Comparison of ENCODE assay signal across 18 cellular contexts in the genomic region with DNA sequence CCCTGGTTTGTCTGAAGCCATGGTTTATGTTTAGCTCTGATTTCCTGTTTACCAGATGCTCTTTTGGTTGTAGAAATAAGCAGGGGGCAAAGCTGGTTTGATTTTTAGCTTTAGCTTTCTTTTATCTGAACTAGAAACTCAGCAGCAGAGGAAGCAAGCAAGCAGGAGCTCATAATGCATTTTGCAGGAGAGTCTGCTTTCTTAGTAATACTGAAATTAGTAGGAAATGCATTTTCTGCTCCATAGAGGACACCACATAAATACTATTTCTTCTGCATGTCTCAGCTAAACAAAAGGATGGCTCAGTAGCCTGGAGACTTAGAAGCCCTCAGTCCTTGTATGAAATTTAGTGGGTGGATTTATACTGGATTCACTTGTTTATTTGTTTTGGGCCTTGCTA. TPM values are rescaled to one million over a fixed set of nuclear protein-coding genes. Genes with fewer than 3 reads are reported as not detected.
DNase-seq lines count a peak whose midpoint lies in the region; ATAC-seq and TF ChIP-seq lines count a peak whose summit lies in the region.
"Had no signal": no experiment of that assay in that cellular context is flagged by ENCODE, and none has a peak within 500 bp of the region (broad histone marks: within the 10 kb centered on the region; RNA-seq: fewer than 3 reads in every experiment).

No MANE protein-coding gene starts in this region.

- H3K4me1 Mint-ChIP-seq in activated T-cell treated with anti-CD3 and anti-CD28 coated beads, Interleukin-2, amount 50 U/mL, for 24 hours (ENCODE audit: low read depth): peaks cover 82% of the 10 kb centered on the region
- H3K4me1 Mint-ChIP-seq in CD4-positive, alpha-beta T cell (ENCODE audit: low read depth): peaks cover 83% of the 10 kb centered on the region
- peaks cover 64% of the 10 kb centered on the region for H3K4me1 Mint-ChIP-seq in T-helper 2 cell treated with Interferon-gamma antibody and Interleukin-4, amounts not matched to agents 5 μg/mL and 100 μg/mL, for 36 hours (ENCODE audit: low read depth)
- peaks cover 48 to 84% of the 10 kb centered on the region in 2 donors for H3K4me1 Mint-ChIP-seq in stimulated activated naive B cell treated with anti-CD40 and anti-IgM and Interleukin-4, amounts not matched to agents 10 μg/mL and 1 μg/mL and 100 μg/mL, for 72 hours
- H3K4me1 Mint-ChIP-seq: GM23338 had no signal

- H3K27ac Mint-ChIP-seq in activated T-cell treated with anti-CD3 and anti-CD28 coated beads, Interleukin-2, amount 50 U/mL, for 24 hours: peak overlapping the region; percentile 34
- peak overlapping the region; percentile 87 for H3K27ac Mint-ChIP-seq in CD4-positive, alpha-beta T cell
- H3K27ac Mint-ChIP-seq in T-helper 2 cell treated with Interferon-gamma antibody and Interleukin-4, amounts not matched to agents 5 μg/mL and 100 μg/mL, for 36 hours: no peak overlapping the region
- H3K27ac Mint-ChIP-seq in stimulated activated naive B cell treated with anti-CD40 and anti-IgM and Interleukin-4, amounts not matched to agents 10 μg/mL and 1 μg/mL and 100 μg/mL, for 72 hours: peak overlapping the region; percentile 73
- H3K27ac Mint-ChIP-seq: GM23338 had no signal

- no peaks in the 10 kb centered on the region for H3K27me3 Mint-ChIP-seq in activated T-cell treated with anti-CD3 and anti-CD28 coated beads, Interleukin-2, amount 50 U/mL, for 24 hours
- H3K27me3 Mint-ChIP-seq in CD4-positive, alpha-beta T cell: no peaks in the 10 kb centered on the region
- no peaks in the 10 kb centered on the region for H3K27me3 Mint-ChIP-seq in T-helper 2 cell treated with Interferon-gamma antibody and Interleukin-4, amounts not matched to agents 5 μg/mL and 100 μg/mL, for 36 hours (ENCODE audit: low read depth)
- H3K27me3 Mint-ChIP-seq in stimulated activated naive B cell treated with anti-CD40 and anti-IgM and Interleukin-4, amounts not matched to agents 10 μg/mL and 1 μg/mL and 100 μg/mL, for 72 hours: no peaks in the 10 kb centered on the region

- no peaks in the 10 kb centered on the region for H3K9me3 Mint-ChIP-seq in activated T-cell treated with anti-CD3 and anti-CD28 coated beads, Interleukin-2, amount 50 U/mL, for 24 hours
- no peaks in the 10 kb centered on the region for H3K9me3 Mint-ChIP-seq in CD4-positive, alpha-beta T cell
- no peaks in the 10 kb centered on the region for H3K9me3 Mint-ChIP-seq in T-helper 2 cell treated with Interferon-gamma antibody and Interleukin-4, amounts not matched to agents 5 μg/mL and 100 μg/mL, for 36 hours
- H3K9me3 Mint-ChIP-seq in stimulated activated naive B cell treated with anti-CD40 and anti-IgM and Interleukin-4, amounts not matched to agents 10 μg/mL and 1 μg/mL and 100 μg/mL, for 72 hours: no peaks in the 10 kb centered on the region
- H3K9me3 Mint-ChIP-seq: GM23338 had no signal

- H3K36me3 Mint-ChIP-seq in activated T-cell treated with anti-CD3 and anti-CD28 coated beads, Interleukin-2, amount 50 U/mL, for 24 hours (ENCODE audit: low read depth): peaks cover 90% of the 10 kb centered on the region
- H3K36me3 Mint-ChIP-seq in CD4-positive, alpha-beta T cell (ENCODE audit: low read depth): peaks cover 81% of the 10 kb centered on the region
- peaks cover 55% of the 10 kb centered on the region for H3K36me3 Mint-ChIP-seq in T-helper 2 cell treated with Interferon-gamma antibody and Interleukin-4, amounts not matched to agents 5 μg/mL and 100 μg/mL, for 36 hours (ENCODE audit: low read depth)
- peaks cover 41 to 56% of the 10 kb centered on the region in 2 donors for H3K36me3 Mint-ChIP-seq in stimulated activated naive B cell treated with anti-CD40 and anti-IgM and Interleukin-4, amounts not matched to agents 10 μg/mL and 1 μg/mL and 100 μg/mL, for 72 hours

- H3K27me3 ChIP-seq in CD4-positive, alpha-beta T cell (ENCODE audit: control insufficient read depth, insufficient read depth, low read length): no peaks in the 10 kb centered on the region
- H3K27me3 ChIP-seq: BLaER1, MG63 had no signal

- POLR2A ChIA-PET in CD4-positive, alpha-beta T cell (lab: Charles Lee): interaction anchor here (1.2 to 2.6 kb wide), 4 partner anchors 21 to 38 kb away, joined by 3 to 15 read pairs (median 9); partner anchors contain the start of genes DGUOK and TET3

- no peak overlapping the region for H3K27ac ChIP-seq in CD4-positive, alpha-beta T cell (ENCODE audit: low read depth, low read length)
- H3K27ac ChIP-seq: A549, BLaER1 had no signal

- no peak for TF ChIP-seq CTCF in CD4-positive, alpha-beta T cell (IDR thresholded peaks at IDR 0.05)

- H3K4me3 Mint-ChIP-seq in activated T-cell treated with anti-CD3 and anti-CD28 coated beads, Interleukin-2, amount 50 U/mL, for 24 hours: no peak overlapping the region
- peak overlapping the region; percentile 23 for H3K4me3 Mint-ChIP-seq in CD4-positive, alpha-beta T cell
- peak overlapping the region; percentile 17 for H3K4me3 Mint-ChIP-seq in T-helper 2 cell treated with Interferon-gamma antibody and Interleukin-4, amounts not matched to agents 5 μg/mL and 100 μg/mL, for 36 hours
- H3K4me3 Mint-ChIP-seq in stimulated activated naive B cell treated with anti-CD40 and anti-IgM and Interleukin-4, amounts not matched to agents 10 μg/mL and 1 μg/mL and 100 μg/mL, for 72 hours: peak overlapping the region; percentile 32 to 65
- H3K4me3 Mint-ChIP-seq: GM23338 had no signal

- ATAC-seq in CD4-positive, alpha-beta T cell (ENCODE audit: poor library complexity): no peak
- peak; percentile 46 to 58 for ATAC-seq in stimulated activated naive B cell treated with anti-CD40 and anti-IgM and Interleukin-4, amounts not matched to agents 10 μg/mL and 1 μg/mL and 100 μg/mL, for 72 hours (replicated peaks)
- ATAC-seq: A549, GM23338 had no signal

- CTCF ChIA-PET in CD4-positive, alpha-beta T cell (lab: Charles Lee): interaction anchor here (0.7 kb wide), 1 partner anchor 42 kb away, joined by 3 read pairs; no protein-coding TSS in a partner anchor

- no peak for DNase-seq in activated T-cell treated with anti-CD3 and anti-CD28 coated beads, Interleukin-2, amount 50 U/mL, for 24 hours
- DNase-seq in activated T-cell treated with anti-CD3 and anti-CD28 coated beads for 4 hours: no peak
- no peak for DNase-seq in CD4-positive, alpha-beta T cell
- DNase-seq in T-helper 2 cell treated with Interferon-gamma antibody and Interleukin-4, amounts not matched to agents 5 μg/mL and 100 μg/mL, for 36 hours (ENCODE audit: low spot score): no peak
- no peak for DNase-seq in stimulated activated naive B cell treated with anti-CD40 and anti-IgM and Interleukin-4, amounts not matched to agents 10 μg/mL and 1 μg/mL and 100 μg/mL, for 72 hours
- DNase-seq in NK-92 (lab: John Stamatoyannopoulos, UW; ENCODE audit: unreplicated experiment): no peak
- no peak for DNase-seq in glomerular visceral epithelial cell (ENCODE audit: extremely low spot score)
- DNase-seq: Caco-2, HCEC 1CT, Kasumi-1, MG63, NCI-H1048, NCI-H1436, NCI-H2029, NCI-H526 had no signal

- intact Hi-C loops in CD4-positive, alpha-beta T cell (cut with DNase I, micrococcal nuclease): no loop called here

- H3K9me3 ChIP-seq in CD4-positive, alpha-beta T cell (ENCODE audit: control insufficient read depth, low read length): no peaks in the 10 kb centered on the region
- H3K9me3 ChIP-seq: A549, BLaER1, Caco-2, MG63 had no signal

RNA-seq across cellular contexts. Expression of gene DGUOK, which starts 23.1 kb away (rescaled TPM):
- total RNA-seq in CD4-positive, alpha-beta T cell: 10 to 100 TPM; 30.5 to 32.0 TPM

RNA-seq across cellular contexts. Expression of gene TET3, which starts 34.9 kb away (rescaled TPM):
- total RNA-seq in CD4-positive, alpha-beta T cell: 10 to 100 TPM; 22.2 to 24.1 TPM

RNA-seq across cellular contexts. Expression of gene ACTG2, which starts 57.0 kb away (rescaled TPM):
- total RNA-seq in CD4-positive, alpha-beta T cell: not detected
